In the genomic region with DNA sequence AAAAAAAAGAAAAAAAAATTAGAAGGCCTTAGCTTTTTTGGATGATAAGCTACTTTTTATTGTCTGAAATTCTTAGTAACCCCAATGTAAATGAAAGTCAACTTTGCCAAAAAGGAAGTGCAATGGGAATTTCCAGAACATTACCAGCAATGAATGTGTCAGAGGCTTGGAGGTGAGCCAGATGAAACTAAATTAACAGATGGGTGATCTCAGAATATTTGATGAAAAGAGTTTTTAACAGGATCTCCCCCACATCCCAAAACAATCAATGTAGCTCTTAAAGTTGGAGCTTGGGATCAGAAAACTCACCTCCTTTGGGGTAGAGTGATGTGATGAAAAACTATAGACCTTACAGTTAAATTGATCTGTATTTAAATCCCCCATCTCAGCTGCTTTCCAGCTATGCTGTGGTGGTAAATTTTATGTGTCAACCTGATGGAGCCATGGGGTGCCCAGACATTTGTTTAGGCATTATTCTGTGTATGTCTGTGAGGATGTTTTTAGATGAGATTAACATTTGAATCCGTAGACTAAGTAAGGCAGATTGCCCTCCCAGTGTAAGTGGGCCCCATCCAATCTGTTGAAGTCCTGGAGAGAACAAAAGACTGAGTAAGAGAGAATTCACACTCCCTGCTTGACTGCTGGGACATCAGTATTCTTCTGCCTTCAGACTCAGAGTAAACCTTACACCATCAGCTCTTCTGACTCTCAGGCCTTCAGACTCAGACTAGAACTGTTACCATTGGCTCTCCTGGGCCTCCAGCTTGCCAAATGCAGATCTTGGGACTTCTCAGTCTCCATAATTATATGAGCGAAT, we compare ENCODE assay signal across 8 cellular contexts.
DNase-seq lines count a peak whose midpoint lies in the region; ATAC-seq and TF ChIP-seq lines count a peak whose summit lies in the region.

No MANE protein-coding gene starts in this region.

- CTCF ChIA-PET in OCI-LY7 (lab: Charles Lee; ENCODE audit: unreplicated experiment): no interaction called here

- no peak overlapping the region for H3K14ac ChIP-seq in neuronal stem cell (ENCODE audit: low read length)

- H2AK5ac ChIP-seq in neuronal stem cell (ENCODE audit: low read depth, low read length): no peak overlapping the region

- H2BK15ac ChIP-seq in neuronal stem cell (ENCODE audit: low read length): no peak overlapping the region

- no peaks in the 10 kb centered on the region for H3K79me1 ChIP-seq in neuronal stem cell (ENCODE audit: low read depth, low read length)

- no peak overlapping the region for H3K4me2 ChIP-seq in neuronal stem cell (ENCODE audit: insufficient read depth, low read length, poor library complexity, severe bottlenecking)
- no peak overlapping the region for H3K4me2 ChIP-seq in OCI-LY7 (ENCODE audit: low read length)

- H2BK120ac ChIP-seq in neuronal stem cell (ENCODE audit: low read depth, low read length): no peak overlapping the region

- H3K27me3 ChIP-seq in duodenal mucosa (ENCODE audit: control insufficient read depth in 1 of 2, insufficient read depth in 2 of 2, low read length in 2 of 2) (no peaks in the 10 kb centered on the region), neuronal stem cell (ENCODE audit: control insufficient read depth in 3 of 3, insufficient read depth in 3 of 3, low read depth in 1 of 3, low read length in 3 of 3) (no peaks in the 10 kb centered on the region)

- intact Hi-C loops in OCI-LY7 (cut with micrococcal nuclease; ENCODE audit: unreplicated experiment): no loop called here

- H2AFZ ChIP-seq in neuronal stem cell (ENCODE audit: low read length): peak overlapping the region; percentile 52
- no peak overlapping the region for H2AFZ ChIP-seq in OCI-LY7 (ENCODE audit: low read length)

- H3K4me1 ChIP-seq in duodenal mucosa (ENCODE audit: control insufficient read depth in 1 of 2, insufficient read depth in 2 of 2, low read length in 2 of 2): peaks cover 0 to 14% of the 10 kb centered on the region in 2 donors
- H3K4me1 ChIP-seq in neuronal stem cell (ENCODE audit: control insufficient read depth in 2 of 2, insufficient read depth in 1 of 2, low read depth in 1 of 2, low read length in 2 of 2): peaks cover 2 to 7% of the 10 kb centered on the region in 2 donors
- H3K4me1 ChIP-seq in OCI-LY7 (ENCODE audit: insufficient read depth, low read length, poor library complexity, severe bottlenecking): no peaks in the 10 kb centered on the region

- no peaks in the 10 kb centered on the region for H4K20me1 ChIP-seq in OCI-LY7 (ENCODE audit: insufficient read depth, low read length)

- H3K79me2 ChIP-seq in OCI-LY7 (ENCODE audit: insufficient read depth, low read depth, low read length): no peaks in the 10 kb centered on the region

- no peak for TF ChIP-seq EP300 in Ishikawa (IDR thresholded peaks at IDR 0.05; ENCODE audit: borderline replicate concordance)

- no peaks in the 10 kb centered on the region for H3K9me2 ChIP-seq in OCI-LY7 (ENCODE audit: insufficient read depth, low read length)

- H4K91ac ChIP-seq in neuronal stem cell (ENCODE audit: low read depth, low read length, poor library complexity): no peak overlapping the region

- WGBS in neuronal stem cell (ENCODE audit: extremely low coverage in 2 of 2, insufficient read length in 2 of 2, insufficient replicate concordance in 1 of 2), 2 donors: no CpG with 5 or more reads among the region's 2 CpGs

- H4K8ac ChIP-seq in neuronal stem cell (ENCODE audit: low read depth, low read length): no peak overlapping the region

- TF ChIP-seq RAD21 in Ishikawa (IDR thresholded peaks at IDR 0.05; ENCODE audit: low read depth): no peak

- H3K23ac ChIP-seq in neuronal stem cell (ENCODE audit: low read depth, low read length, poor library complexity): no peak overlapping the region

- H3K9me3 ChIP-seq in duodenal mucosa (ENCODE audit: control insufficient read depth in 1 of 2, low read length in 2 of 2) (no peaks in the 10 kb centered on the region), neuronal stem cell (replicated peaks in 1 of 2; ENCODE audit: control insufficient read depth in 2 of 2, insufficient read depth in 1 of 2, low read depth in 1 of 2, low read length in 2 of 2) (no peaks in the 10 kb centered on the region), OCI-LY7 (ENCODE audit: low read length) (no peaks in the 10 kb centered on the region)

- DNase-seq in EH (ENCODE audit: low read depth) (peak; percentile 86), neuronal stem cell (ENCODE audit: low spot score) (no peak), 8988T (no peak), OCI-LY7 (ENCODE audit: low spot score) (no peak)

- BruUV-seq in OCI-LY7 (replicated peaks; lab: Mats Ljungman, UMichigan): no TSS peak

- H2BK5ac ChIP-seq in neuronal stem cell (ENCODE audit: low read length): no peak overlapping the region

- no peak overlapping the region for H3K18ac ChIP-seq in neuronal stem cell (ENCODE audit: low read length)

- no peak overlapping the region for H3K9ac ChIP-seq in duodenal mucosa (ENCODE audit: low read depth in 1 of 2, low read length in 2 of 2)
- H3K9ac ChIP-seq in neuronal stem cell (ENCODE audit: low read depth, low read length, poor library complexity): no peak overlapping the region

- ATAC-seq in HG02678 (IDR thresholded peaks at IDR 0.05; ENCODE audit: unreplicated experiment): no peak
- ATAC-seq in HG02763 (IDR thresholded peaks at IDR 0.05; ENCODE audit: unreplicated experiment): no peak

- H3K4me3 ChIP-seq in duodenal mucosa (ENCODE audit: low read depth in 1 of 2, low read length in 2 of 2): no peak overlapping the region
- no peak overlapping the region for H3K4me3 ChIP-seq in neuronal stem cell (ENCODE audit: low read length in 2 of 2)
- H3K4me3 ChIP-seq in OCI-LY7 (ENCODE audit: low read depth, low read length, poor library complexity, severe bottlenecking): no peak overlapping the region

- H3K36me3 ChIP-seq in duodenal mucosa (ENCODE audit: control insufficient read depth in 1 of 2, insufficient read depth in 2 of 2, low read length in 2 of 2): no peaks in the 10 kb centered on the region
- H3K36me3 ChIP-seq in neuronal stem cell (replicated peaks in 1 of 2; ENCODE audit: control insufficient read depth in 2 of 2, insufficient read depth in 2 of 2, low read length in 2 of 2): no peaks in the 10 kb centered on the region
- H3K36me3 ChIP-seq in OCI-LY7 (ENCODE audit: insufficient read depth, low read length): no peaks in the 10 kb centered on the region

- H3K27ac ChIP-seq in duodenal mucosa (ENCODE audit: low read depth, low read length) (peak overlapping the region; percentile 34), neuronal stem cell (replicated peaks; ENCODE audit: low read length) (no peak overlapping the region), OCI-LY7 (ENCODE audit: low read depth, low read length, poor library complexity, severe bottlenecking) (no peak overlapping the region)

- POLR2A ChIA-PET in OCI-LY7 (lab: Charles Lee): no interaction called here

- no peak for TF ChIP-seq CTCF in OCI-LY7 (conservative IDR thresholded peaks at IDR 0.05; ENCODE audit: low read length)

- H2BK12ac ChIP-seq in neuronal stem cell (ENCODE audit: low read length): no peak overlapping the region

- H3K4ac ChIP-seq in neuronal stem cell (ENCODE audit: low read length): no peak overlapping the region

TF ChIP-seq in Ishikawa, 13 proteins besides CTCF, POLR2A, EP300 and RAD21:
- TF ChIP-seq, protein P1, sequence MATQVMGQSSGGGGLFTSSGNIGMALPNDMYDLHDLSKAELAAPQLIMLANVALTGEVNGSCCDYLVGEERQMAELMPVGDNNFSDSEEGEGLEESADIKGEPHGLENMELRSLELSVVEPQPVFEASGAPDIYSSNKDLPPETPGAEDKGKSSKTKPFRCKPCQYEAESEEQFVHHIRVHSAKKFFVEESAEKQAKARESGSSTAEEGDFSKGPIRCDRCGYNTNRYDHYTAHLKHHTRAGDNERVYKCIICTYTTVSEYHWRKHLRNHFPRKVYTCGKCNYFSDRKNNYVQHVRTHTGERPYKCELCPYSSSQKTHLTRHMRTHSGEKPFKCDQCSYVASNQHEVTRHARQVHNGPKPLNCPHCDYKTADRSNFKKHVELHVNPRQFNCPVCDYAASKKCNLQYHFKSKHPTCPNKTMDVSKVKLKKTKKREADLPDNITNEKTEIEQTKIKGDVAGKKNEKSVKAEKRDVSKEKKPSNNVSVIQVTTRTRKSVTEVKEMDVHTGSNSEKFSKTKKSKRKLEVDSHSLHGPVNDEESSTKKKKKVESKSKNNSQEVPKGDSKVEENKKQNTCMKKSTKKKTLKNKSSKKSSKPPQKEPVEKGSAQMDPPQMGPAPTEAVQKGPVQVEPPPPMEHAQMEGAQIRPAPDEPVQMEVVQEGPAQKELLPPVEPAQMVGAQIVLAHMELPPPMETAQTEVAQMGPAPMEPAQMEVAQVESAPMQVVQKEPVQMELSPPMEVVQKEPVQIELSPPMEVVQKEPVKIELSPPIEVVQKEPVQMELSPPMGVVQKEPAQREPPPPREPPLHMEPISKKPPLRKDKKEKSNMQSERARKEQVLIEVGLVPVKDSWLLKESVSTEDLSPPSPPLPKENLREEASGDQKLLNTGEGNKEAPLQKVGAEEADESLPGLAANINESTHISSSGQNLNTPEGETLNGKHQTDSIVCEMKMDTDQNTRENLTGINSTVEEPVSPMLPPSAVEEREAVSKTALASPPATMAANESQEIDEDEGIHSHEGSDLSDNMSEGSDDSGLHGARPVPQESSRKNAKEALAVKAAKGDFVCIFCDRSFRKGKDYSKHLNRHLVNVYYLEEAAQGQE (IDR thresholded peaks at IDR 0.05; ENCODE audit: low read depth): no peak
- TF ChIP-seq, protein P2, sequence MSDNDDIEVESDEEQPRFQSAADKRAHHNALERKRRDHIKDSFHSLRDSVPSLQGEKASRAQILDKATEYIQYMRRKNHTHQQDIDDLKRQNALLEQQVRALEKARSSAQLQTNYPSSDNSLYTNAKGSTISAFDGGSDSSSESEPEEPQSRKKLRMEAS (IDR thresholded peaks at IDR 0.05): no peak
- no peak for TF ChIP-seq FOXM1 (IDR thresholded peaks at IDR 0.05; ENCODE audit: borderline replicate concordance, low read depth)
- TF ChIP-seq TCF12 (IDR thresholded peaks at IDR 0.05; ENCODE audit: low read depth): no peak
- TF ChIP-seq TAF1 (IDR thresholded peaks at IDR 0.05; ENCODE audit: low read depth): no peak
- peak; percentile 82 for TF ChIP-seq NFIC (IDR thresholded peaks at IDR 0.05)
- TF ChIP-seq, protein P3, sequence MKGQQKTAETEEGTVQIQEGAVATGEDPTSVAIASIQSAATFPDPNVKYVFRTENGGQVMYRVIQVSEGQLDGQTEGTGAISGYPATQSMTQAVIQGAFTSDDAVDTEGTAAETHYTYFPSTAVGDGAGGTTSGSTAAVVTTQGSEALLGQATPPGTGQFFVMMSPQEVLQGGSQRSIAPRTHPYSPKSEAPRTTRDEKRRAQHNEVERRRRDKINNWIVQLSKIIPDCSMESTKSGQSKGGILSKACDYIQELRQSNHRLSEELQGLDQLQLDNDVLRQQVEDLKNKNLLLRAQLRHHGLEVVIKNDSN (IDR thresholded peaks at IDR 0.05): no peak
- TF ChIP-seq TEAD4 (IDR thresholded peaks at IDR 0.05): peak; percentile 11; the same call in 1 of the 2 replicates
- no peak for TF ChIP-seq YY1 (IDR thresholded peaks at IDR 0.05; ENCODE audit: low read depth)
- TF ChIP-seq CREB1 (IDR thresholded peaks at IDR 0.05; ENCODE audit: low read depth): no peak
